14 cellular contexts compared by ENCODE assay signal in the genomic region with DNA sequence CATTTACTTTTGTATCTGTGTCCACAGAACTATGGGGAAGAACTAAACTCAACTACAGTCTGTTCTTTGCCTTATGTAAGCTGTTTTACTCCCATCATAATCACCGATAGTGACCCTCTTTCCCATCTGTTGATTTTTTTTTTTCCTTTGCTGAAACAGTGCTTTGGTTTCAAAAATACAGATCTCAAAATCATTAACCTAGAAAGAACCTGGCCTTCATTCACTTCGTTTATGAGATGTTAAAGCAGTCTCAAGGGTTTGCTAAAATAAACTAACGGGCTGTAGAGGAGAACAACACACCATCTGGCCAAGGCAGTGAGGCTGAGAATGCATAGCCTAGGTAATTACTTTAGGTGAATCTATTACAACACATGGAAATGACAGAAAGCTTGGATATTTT.
"Had no signal": no experiment of that assay in that cellular context is flagged by ENCODE, and none has a peak within 500 bp of the region (broad histone marks: within the 10 kb centered on the region; RNA-seq: fewer than 3 reads in every experiment).

No MANE protein-coding gene starts in this region.

- H3K27ac ChIP-seq: adrenal gland, esophagus squamous epithelium had no signal

- H3K27me3 Mint-ChIP-seq: activated CD4-positive, alpha-beta T cell treated with anti-CD3 and anti-CD28 coated beads, Interleukin-2, amount 10 ng/mL, durations not matched to agents 24 days and 14 days; activated naive CD4-positive, alpha-beta T cell treated with anti-CD3 and anti-CD28 coated beads, Interleukin-2, amount 50 U/mL, for 24 hours; memory B cell had no signal

- H3K27ac Mint-ChIP-seq: activated CD4-positive, alpha-beta T cell treated with anti-CD3 and anti-CD28 coated beads, Interleukin-2, amount 10 ng/mL, durations not matched to agents 24 days and 14 days; activated naive CD4-positive, alpha-beta T cell treated with anti-CD3 and anti-CD28 coated beads, Interleukin-2, amount 50 U/mL, for 24 hours; memory B cell; stimulated activated naive B cell treated with anti-CD40 and anti-IgM and Interleukin-4, amounts not matched to agents 10 μg/mL and 1 μg/mL and 100 μg/mL, for 72 hours had no signal

- DNase-seq: activated CD4-positive, alpha-beta T cell treated with anti-CD3 and anti-CD28 coated beads, Interleukin-2, amount 10 ng/mL, durations not matched to agents 24 days and 14 days; activated CD8-positive, alpha-beta memory T cell treated with anti-CD3 and anti-CD28 coated beads, Interleukin-2, amount 50 U/mL, for 48 hours; activated effector memory CD4-positive, alpha-beta T cell treated with anti-CD3 and anti-CD28 coated beads, Interleukin-2, amount 50 U/mL, for 16 hours; activated T-cell treated with anti-CD3 and anti-CD28 coated beads, Interleukin-2, amount 50 U/mL, for 48 hours; adrenal gland; dermis blood vessel endothelial cell; effector memory CD4-positive, alpha-beta T cell; esophagus squamous epithelium; occipital lobe; retina; stimulated activated naive B cell treated with anti-CD40 and anti-IgM and Interleukin-4, amounts not matched to agents 10 μg/mL and 1 μg/mL and 100 μg/mL, for 72 hours; T-helper 9 cell had no signal

- ATAC-seq: stimulated activated naive B cell treated with anti-CD40 and anti-IgM and Interleukin-4, amounts not matched to agents 10 μg/mL and 1 μg/mL and 100 μg/mL, for 72 hours had no signal

- H3K4me1 Mint-ChIP-seq: activated CD4-positive, alpha-beta T cell treated with anti-CD3 and anti-CD28 coated beads, Interleukin-2, amount 10 ng/mL, durations not matched to agents 24 days and 14 days; activated naive CD4-positive, alpha-beta T cell treated with anti-CD3 and anti-CD28 coated beads, Interleukin-2, amount 50 U/mL, for 24 hours; memory B cell had no signal

- H3K4me3 Mint-ChIP-seq: activated CD4-positive, alpha-beta T cell treated with anti-CD3 and anti-CD28 coated beads, Interleukin-2, amount 10 ng/mL, durations not matched to agents 24 days and 14 days; activated naive CD4-positive, alpha-beta T cell treated with anti-CD3 and anti-CD28 coated beads, Interleukin-2, amount 50 U/mL, for 24 hours; memory B cell; stimulated activated naive B cell treated with anti-CD40 and anti-IgM and Interleukin-4, amounts not matched to agents 10 μg/mL and 1 μg/mL and 100 μg/mL, for 72 hours had no signal

- H3K4me3 ChIP-seq: adrenal gland, esophagus squamous epithelium had no signal

- H3K36me3 Mint-ChIP-seq: activated naive CD4-positive, alpha-beta T cell treated with anti-CD3 and anti-CD28 coated beads, Interleukin-2, amount 50 U/mL, for 24 hours had no signal
